ENCODE assay signal across 20 cellular contexts in the genomic region with DNA sequence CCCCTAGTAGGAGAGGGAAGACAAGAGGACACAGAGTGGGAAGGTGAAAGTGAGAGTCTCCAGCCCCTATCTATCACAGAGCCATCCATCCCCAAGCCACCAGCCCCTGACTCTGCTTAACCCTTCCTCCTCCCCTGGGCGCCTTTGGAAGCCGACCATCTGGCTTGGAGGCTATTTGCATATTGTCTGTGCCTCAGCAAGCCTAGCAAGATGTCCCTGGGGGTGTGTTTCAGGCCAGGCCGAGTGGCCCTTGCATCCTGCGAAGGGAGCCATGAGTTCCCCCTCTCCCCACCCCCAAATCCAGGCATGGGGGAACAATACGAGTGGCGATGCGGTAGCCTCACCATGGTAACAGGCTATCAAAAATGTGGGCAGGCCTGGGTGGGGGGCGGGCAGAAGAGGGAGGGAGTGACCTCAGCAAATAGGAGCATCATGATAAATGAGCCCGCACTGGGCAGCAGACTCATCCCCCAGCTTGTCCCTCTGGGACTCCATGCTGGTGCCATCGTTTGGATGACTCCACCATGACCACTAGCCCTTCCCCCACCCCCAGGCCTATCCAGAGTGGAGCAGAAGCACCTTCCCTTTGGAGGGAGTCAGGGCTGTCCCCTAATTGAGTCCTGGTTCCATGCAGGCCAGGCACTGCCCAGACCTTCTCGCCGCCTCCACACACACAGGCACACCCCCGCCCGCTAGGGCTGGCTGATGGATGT.
"Had no signal": no experiment of that assay in that cellular context is flagged by ENCODE, and none has a peak within 500 bp of the region (broad histone marks: within the 10 kb centered on the region; RNA-seq: fewer than 3 reads in every experiment).

No MANE protein-coding gene starts in this region.

- H3K4me3 Mint-ChIP-seq: activated CD4-positive, alpha-beta memory T cell treated with anti-CD3 and anti-CD28 coated beads for 36 hours; activated naive CD8-positive, alpha-beta T cell treated with anti-CD3 and anti-CD28 coated beads, Interleukin-2, amount 10 ng/mL, durations not matched to agents 7 days and 5 days; activated T-cell treated with anti-CD3 and anti-CD28 coated beads, Interleukin-2, amount 50 U/mL, for 4 hours; immature natural killer cell; stimulated activated naive CD8-positive, alpha-beta T cell treated with anti-CD3 and anti-CD28 coated beads, Interleukin-15, Interleukin-2, amounts not matched to agents 100 ng/mL and 50 ng/mL, for 24 hours had no signal

- H3K79me2 ChIP-seq: hepatocyte had no signal

- DNase-seq: activated CD4-positive, alpha-beta memory T cell treated with anti-CD3 and anti-CD28 coated beads for 36 hours; activated CD4-positive, CD25-positive, alpha-beta regulatory T cell treated with anti-CD3 and anti-CD28 coated beads, Interleukin-2, amount 50 U/mL, for 72 hours; activated gamma-delta T cell treated with Interleukin-2 at 50 U/mL for 16 hours; activated naive CD8-positive, alpha-beta T cell treated with anti-CD3 and anti-CD28 coated beads, Interleukin-2, amount 10 ng/mL, durations not matched to agents 7 days and 5 days; activated T-cell treated with anti-CD3 and anti-CD28 coated beads, Interleukin-2, amount 50 U/mL, for 4 hours; aorta; colonic mucosa; effector memory CD4-positive, alpha-beta T cell; immature natural killer cell; left cardiac atrium; naive B cell; sigmoid colon; stimulated activated CD4-positive, alpha-beta T cell treated with anti-CD3 and anti-CD28 coated beads, Interleukin-12 subunit alpha, Interleukin-12 subunit beta, amount 100 ng/mL, for 4 hours; T-helper 2 cell had no signal

- ATAC-seq: activated T-cell treated with anti-CD3 and anti-CD28 coated beads, Interleukin-2, amount 50 U/mL, for 4 hours; left cardiac atrium had no signal

- H2AFZ ChIP-seq: hepatocyte had no signal

- H3K27ac ChIP-seq: colonic mucosa, epithelial cell of prostate, hepatocyte, prostate gland, sigmoid colon, thoracic aorta had no signal

- H3K27me3 Mint-ChIP-seq: activated CD4-positive, alpha-beta memory T cell treated with anti-CD3 and anti-CD28 coated beads for 36 hours; activated naive CD8-positive, alpha-beta T cell treated with anti-CD3 and anti-CD28 coated beads, Interleukin-2, amount 10 ng/mL, durations not matched to agents 7 days and 5 days; naive B cell; stimulated activated naive CD8-positive, alpha-beta T cell treated with anti-CD3 and anti-CD28 coated beads, Interleukin-15, Interleukin-2, amounts not matched to agents 100 ng/mL and 50 ng/mL, for 24 hours had no signal

- H3K4me2 ChIP-seq: hepatocyte had no signal

- H3K4me1 ChIP-seq: colonic mucosa, prostate gland, sigmoid colon had no signal

- H3K9me3 Mint-ChIP-seq: activated CD4-positive, alpha-beta memory T cell treated with anti-CD3 and anti-CD28 coated beads for 36 hours; activated naive CD8-positive, alpha-beta T cell treated with anti-CD3 and anti-CD28 coated beads, Interleukin-2, amount 10 ng/mL, durations not matched to agents 7 days and 5 days; activated T-cell treated with anti-CD3 and anti-CD28 coated beads, Interleukin-2, amount 50 U/mL, for 4 hours; immature natural killer cell; naive B cell; stimulated activated naive CD8-positive, alpha-beta T cell treated with anti-CD3 and anti-CD28 coated beads, Interleukin-15, Interleukin-2, amounts not matched to agents 100 ng/mL and 50 ng/mL, for 24 hours had no signal

- H3K27ac Mint-ChIP-seq: activated CD4-positive, alpha-beta memory T cell treated with anti-CD3 and anti-CD28 coated beads for 36 hours; activated naive CD8-positive, alpha-beta T cell treated with anti-CD3 and anti-CD28 coated beads, Interleukin-2, amount 10 ng/mL, durations not matched to agents 7 days and 5 days; stimulated activated naive CD8-positive, alpha-beta T cell treated with anti-CD3 and anti-CD28 coated beads, Interleukin-15, Interleukin-2, amounts not matched to agents 100 ng/mL and 50 ng/mL, for 24 hours had no signal

- H3K4me3 ChIP-seq: colonic mucosa, hepatocyte, lung, prostate gland, sigmoid colon, thoracic aorta had no signal

- H3K9me3 ChIP-seq: colonic mucosa, prostate gland, sigmoid colon, thoracic aorta had no signal

- H3K27me3 ChIP-seq: colonic mucosa, sigmoid colon had no signal

- H3K4me1 Mint-ChIP-seq: immature natural killer cell had no signal
